In genomic region chr22:50260434-50260800, GRCh38 we compare ENCODE assay signal across 8 cellular contexts. TPM values are rescaled to one million over a fixed set of nuclear protein-coding genes. Genes with fewer than 3 reads are reported as not detected.
DNase-seq lines count a peak whose midpoint lies in the region; ATAC-seq and TF ChIP-seq lines count a peak whose summit lies in the region.

No MANE protein-coding gene starts in this region.

- H3K27me3 ChIP-seq in right atrium auricular region (no peaks in the 10 kb centered on the region), layer of hippocampus (ENCODE audit: control insufficient read depth, insufficient read depth, low read length) (peaks cover 9% of the 10 kb centered on the region), uterus (no peaks in the 10 kb centered on the region)

- H3K4me3 ChIP-seq in right atrium auricular region (peak overlapping the region; percentile 40 to 57), uterus (peak overlapping the region; percentile 32 to 58)

- no peak overlapping the region for H3K27ac Mint-ChIP-seq in activated naive CD8-positive, alpha-beta T cell treated with anti-CD3 and anti-CD28 coated beads, Interleukin-2, amount 10 ng/mL, durations not matched to agents 7 days and 5 days
- H3K27ac Mint-ChIP-seq in activated T-helper 17 cell treated with anti-CD3 and anti-CD28 coated beads, Interleukin-2, amount 50 U/mL, for 72 hours, result no peak overlapping the region

- no peak for TF ChIP-seq POLR2A in uterus (IDR thresholded peaks at IDR 0.05)

- TF ChIP-seq CTCF in right atrium auricular region (IDR thresholded peaks at IDR 0.05) (no peak), uterus (IDR thresholded peaks at IDR 0.05) (no peak)

- H3K9me3 Mint-ChIP-seq in activated naive CD8-positive, alpha-beta T cell treated with anti-CD3 and anti-CD28 coated beads, Interleukin-2, amount 10 ng/mL, durations not matched to agents 7 days and 5 days, result no peaks in the 10 kb centered on the region
- H3K9me3 Mint-ChIP-seq in activated T-helper 17 cell treated with anti-CD3 and anti-CD28 coated beads, Interleukin-2, amount 50 U/mL, for 72 hours, result no peaks in the 10 kb centered on the region

- DNase-seq in right atrium auricular region (ENCODE audit: low spot score) (no peak), Right ventricle myocardium superior (no peak), uterus (no peak), superior temporal gyrus (ENCODE audit: extremely low spot score) (no peak)
- DNase-seq in activated naive CD8-positive, alpha-beta T cell treated with anti-CD3 and anti-CD28 coated beads, Interleukin-2, amount 10 ng/mL, durations not matched to agents 7 days and 5 days, result no peak
- DNase-seq in NK-92 treated with Interleukin-12 subunit alpha and Interleukin-12 subunit beta, amount 100 ng/mL, for 24 hours (lab: John Stamatoyannopoulos, UW), result no peak

- H3K4me1 ChIP-seq in right atrium auricular region, result peaks cover 0 to 52% of the 10 kb centered on the region in 2 donors
- peaks cover 0 to 19% of the 10 kb centered on the region in 2 donors for H3K4me1 ChIP-seq in uterus

- POLR2A ChIA-PET in activated naive CD8-positive, alpha-beta T cell treated with anti-CD3 and anti-CD28 coated beads, Interleukin-2, amount 10 ng/mL, durations not matched to agents 7 days and 5 days (lab: Charles Lee), result interaction anchor here (3.7 kb wide), 1 partner anchor 9 kb away, joined by 26 read pairs; the partner anchor contains the start of gene HDAC10

- H3K4me1 Mint-ChIP-seq in activated naive CD8-positive, alpha-beta T cell treated with anti-CD3 and anti-CD28 coated beads, Interleukin-2, amount 10 ng/mL, durations not matched to agents 7 days and 5 days, result peaks cover 4% of the 10 kb centered on the region
- no peaks in the 10 kb centered on the region for H3K4me1 Mint-ChIP-seq in activated T-helper 17 cell treated with anti-CD3 and anti-CD28 coated beads, Interleukin-2, amount 50 U/mL, for 72 hours

- ATAC-seq in Right ventricle myocardium superior (ENCODE audit: poor library complexity), result no peak
- ATAC-seq in activated naive CD8-positive, alpha-beta T cell treated with anti-CD3 and anti-CD28 coated beads, Interleukin-2, amount 10 ng/mL, durations not matched to agents 7 days and 5 days (ENCODE audit: low read depth), result no peak
- ATAC-seq in activated T-helper 17 cell treated with anti-CD3 and anti-CD28 coated beads, Interleukin-2, amount 50 U/mL, for 72 hours (replicated peaks), result no peak

- H3K9me3 ChIP-seq in right atrium auricular region (no peaks in the 10 kb centered on the region), uterus (no peaks in the 10 kb centered on the region)

- H3K27ac ChIP-seq in right atrium auricular region, result peak overlapping the region; percentile 56 to 64
- H3K27ac ChIP-seq in layer of hippocampus (ENCODE audit: low read depth, low read length), result peak overlapping the region; percentile 38
- peak overlapping the region; percentile 65 to 74 for H3K27ac ChIP-seq in uterus

- peaks cover 11% of the 10 kb centered on the region for H3K27me3 Mint-ChIP-seq in activated naive CD8-positive, alpha-beta T cell treated with anti-CD3 and anti-CD28 coated beads, Interleukin-2, amount 10 ng/mL, durations not matched to agents 7 days and 5 days
- H3K27me3 Mint-ChIP-seq in activated T-helper 17 cell treated with anti-CD3 and anti-CD28 coated beads, Interleukin-2, amount 50 U/mL, for 72 hours, result peaks cover 10% of the 10 kb centered on the region

- no peaks in the 10 kb centered on the region for H3K36me3 Mint-ChIP-seq in activated naive CD8-positive, alpha-beta T cell treated with anti-CD3 and anti-CD28 coated beads, Interleukin-2, amount 10 ng/mL, durations not matched to agents 7 days and 5 days
- no peaks in the 10 kb centered on the region for H3K36me3 Mint-ChIP-seq in activated T-helper 17 cell treated with anti-CD3 and anti-CD28 coated beads, Interleukin-2, amount 50 U/mL, for 72 hours (ENCODE audit: low read depth)

- H3K4me3 Mint-ChIP-seq in activated naive CD8-positive, alpha-beta T cell treated with anti-CD3 and anti-CD28 coated beads, Interleukin-2, amount 10 ng/mL, durations not matched to agents 7 days and 5 days, result peak overlapping the region; percentile 16
- H3K4me3 Mint-ChIP-seq in activated T-helper 17 cell treated with anti-CD3 and anti-CD28 coated beads, Interleukin-2, amount 50 U/mL, for 72 hours, result no peak overlapping the region

- no peaks in the 10 kb centered on the region for H3K36me3 ChIP-seq in right atrium auricular region
- no peaks in the 10 kb centered on the region for H3K36me3 ChIP-seq in uterus

- intact Hi-C loops in Right ventricle myocardium superior (cut with DNase I), result no loop called here
- intact Hi-C loops in uterus (cut with DNase I; ENCODE audit: low total_unique reads), result no loop called here

RNA-seq across cellular contexts. Expression of gene MAPK12, which starts 1.1 kb away (rescaled TPM):
- total RNA-seq in right atrium auricular region (10 to 100 TPM in 1 of 2 donors, 1 to 10 TPM in 1; 5.0 to 13.0 TPM), Right ventricle myocardium superior (13.2 TPM), uterus (10 to 100 TPM; 10.3 to 41.4 (median 28.3) TPM)
- total RNA-seq in activated naive CD8-positive, alpha-beta T cell treated with anti-CD3 and anti-CD28 coated beads, Interleukin-2, amount 10 ng/mL, durations not matched to agents 7 days and 5 days, result 1 to 10 TPM; 3.1 to 3.6 TPM
- 10 to 100 TPM in 1 of 2 donors, 1 to 10 TPM in 1; 5.0 to 14.8 TPM for total RNA-seq in activated T-helper 17 cell treated with anti-CD3 and anti-CD28 coated beads, Interleukin-2, amount 50 U/mL, for 72 hours

RNA-seq across cellular contexts. Expression of gene HDAC10, which starts 9.4 kb away (rescaled TPM):
- 1 to 10 TPM; 6.7 to 9.1 TPM for total RNA-seq in right atrium auricular region
- total RNA-seq in Right ventricle myocardium superior, result 12.0 TPM
- total RNA-seq in activated naive CD8-positive, alpha-beta T cell treated with anti-CD3 and anti-CD28 coated beads, Interleukin-2, amount 10 ng/mL, durations not matched to agents 7 days and 5 days, result 100 to 1,000 TPM in 1 of 2 experiments, 10 to 100 TPM in 1; 99.1 to 111 TPM
- total RNA-seq in uterus, result 10 to 100 TPM in 3 of 4 donors, 1 to 10 TPM in 1; 1.2 to 40.5 (median 20.6) TPM
- total RNA-seq in activated T-helper 17 cell treated with anti-CD3 and anti-CD28 coated beads, Interleukin-2, amount 50 U/mL, for 72 hours, result 10 to 100 TPM; 66.4 to 67.5 TPM

RNA-seq across cellular contexts. Expression of gene MAPK11, which starts 9.8 kb away (rescaled TPM):
- total RNA-seq in right atrium auricular region (1 to 10 TPM; 3.7 to 4.0 TPM), Right ventricle myocardium superior (8.5 TPM), uterus (10 to 100 TPM in 3 of 4 donors, 1 to 10 TPM in 1; 7.9 to 39.5 (median 22.4) TPM)
- total RNA-seq in activated naive CD8-positive, alpha-beta T cell treated with anti-CD3 and anti-CD28 coated beads, Interleukin-2, amount 10 ng/mL, durations not matched to agents 7 days and 5 days, result 1 to 10 TPM; 7.9 to 8.5 TPM
- total RNA-seq in activated T-helper 17 cell treated with anti-CD3 and anti-CD28 coated beads, Interleukin-2, amount 50 U/mL, for 72 hours, result 10 to 100 TPM; 20.9 to 21.7 TPM

RNA-seq across cellular contexts. Expression of gene TUBGCP6, which starts 15.6 kb away (rescaled TPM):
- 10 to 100 TPM; 19.5 to 22.1 TPM for total RNA-seq in right atrium auricular region
- 14.1 TPM for total RNA-seq in Right ventricle myocardium superior
- 10 to 100 TPM; 92.2 to 94.5 TPM for total RNA-seq in activated naive CD8-positive, alpha-beta T cell treated with anti-CD3 and anti-CD28 coated beads, Interleukin-2, amount 10 ng/mL, durations not matched to agents 7 days and 5 days
- 10 to 100 TPM; 19.1 to 52.2 (median 40.7) TPM for total RNA-seq in uterus
- total RNA-seq in activated T-helper 17 cell treated with anti-CD3 and anti-CD28 coated beads, Interleukin-2, amount 50 U/mL, for 72 hours, result 10 to 100 TPM; 44.5 to 51.1 TPM

RNA-seq across cellular contexts. Expression of gene PLXNB2, which starts 47.0 kb away (rescaled TPM):
- total RNA-seq in right atrium auricular region (10 to 100 TPM; 60.3 to 92.8 TPM), Right ventricle myocardium superior (68.3 TPM), uterus (100 to 1,000 TPM in 2 of 4 donors, 10 to 100 TPM in 2; 44.7 to 208 (median 126) TPM)
- total RNA-seq in activated naive CD8-positive, alpha-beta T cell treated with anti-CD3 and anti-CD28 coated beads, Interleukin-2, amount 10 ng/mL, durations not matched to agents 7 days and 5 days, result 10 to 100 TPM; 43.0 to 45.8 TPM
- total RNA-seq in activated T-helper 17 cell treated with anti-CD3 and anti-CD28 coated beads, Interleukin-2, amount 50 U/mL, for 72 hours, result 10 to 100 TPM; 29.1 to 30.4 TPM
